9 cellular contexts compared by ENCODE assay signal in the genomic region with DNA sequence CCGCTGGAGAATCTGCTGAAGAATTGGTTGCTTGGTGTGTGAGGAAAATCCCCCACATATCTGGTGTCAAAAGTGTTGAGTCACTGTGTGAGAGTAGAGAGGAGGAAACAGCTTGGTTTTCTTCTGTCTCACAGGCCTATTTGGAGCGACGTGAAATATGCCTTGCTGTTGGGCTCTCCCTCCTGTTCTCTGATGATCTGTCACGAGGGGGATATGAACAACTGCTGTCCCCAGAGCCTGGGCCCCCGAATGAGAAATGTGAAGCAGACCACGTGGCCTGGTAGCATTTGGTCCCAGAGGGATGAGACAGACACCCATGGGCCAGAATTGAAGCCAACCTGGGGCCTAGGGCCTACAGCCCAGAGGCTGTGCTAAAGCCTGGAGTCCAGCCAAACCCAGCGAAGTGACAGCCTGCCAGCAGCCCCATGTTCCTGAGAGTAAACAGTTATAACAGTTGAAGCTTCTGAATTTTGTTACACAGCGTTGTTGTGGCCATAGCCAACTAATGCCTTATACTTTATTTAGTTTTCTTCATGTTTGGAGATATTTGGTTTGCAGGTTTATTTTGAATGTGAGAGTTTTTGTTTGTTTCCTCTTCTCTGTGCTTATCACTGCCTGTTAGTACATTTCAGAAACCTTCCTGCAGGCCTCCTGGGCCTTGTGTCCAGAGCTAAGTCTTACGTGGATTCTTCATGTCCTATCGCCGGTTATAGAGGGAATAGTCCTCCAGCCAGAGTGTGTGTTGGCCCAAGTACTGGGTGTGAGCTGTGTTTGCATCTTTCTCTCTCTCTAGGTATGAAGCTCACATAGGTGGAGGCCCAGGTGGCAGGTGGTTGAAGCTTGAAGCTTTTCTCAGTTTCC. TPM values are rescaled to one million over a fixed set of nuclear protein-coding genes. Genes with fewer than 3 reads are reported as not detected.
DNase-seq lines count a peak whose midpoint lies in the region; ATAC-seq and TF ChIP-seq lines count a peak whose summit lies in the region.
"Had no signal": no experiment of that assay in that cellular context is flagged by ENCODE, and none has a peak within 500 bp of the region (broad histone marks: within the 10 kb centered on the region; RNA-seq: fewer than 3 reads in every experiment).

No MANE protein-coding gene starts in this region.

- H3K4me1 ChIP-seq in spleen = no peaks in the 10 kb centered on the region

- TF ChIP-seq POLR2A in spleen (IDR thresholded peaks at IDR 0.05) = no peak

- no peaks in the 10 kb centered on the region for H3K27me3 ChIP-seq in spleen (replicated peaks in 1 of 7)

- peaks cover 0 to 1% (median 0%) of the 10 kb centered on the region in 8 donors for H3K9me3 ChIP-seq in spleen

- peak; percentile 91 for ATAC-seq in GM21423 (IDR thresholded peaks at IDR 0.05; ENCODE audit: unreplicated experiment)
- ATAC-seq in HG03571 (IDR thresholded peaks at IDR 0.05; ENCODE audit: unreplicated experiment) = peak; percentile 92

- 40 to 49% (median 43%) methylated on average over 11 of the region's 11 CpGs for whole genome bisulfite sequencing in spleen, 5 donors

- no peak overlapping the region for H3K4me3 ChIP-seq in spleen

- intact Hi-C loops in dendritic cell treated with granulocyte-macrophage colony-stimulating factor and Interleukin-4, amounts not matched to agents 40 ng/mL and 50 ng/mL, for 4 days (cut with micrococcal nuclease) = no loop called here
- intact Hi-C loops in spleen (cut with DNase I; ENCODE audit: low total_unique reads) = no loop called here

- no peaks in the 10 kb centered on the region for H3K36me3 ChIP-seq in spleen

- no peak for TF ChIP-seq CTCF in osteocyte (IDR thresholded peaks at IDR 0.05)
- TF ChIP-seq CTCF in spleen (IDR thresholded peaks at IDR 0.05 in 8 of 11, conservative IDR thresholded peaks at IDR 0.05 in 3 of 11) = no peak

- DNase-seq in GF-D8 (lab: John Stamatoyannopoulos, UW) (peak; percentile 84), osteocyte (ENCODE audit: extremely low spot score, unreplicated experiment) (no peak), spleen (no peak), HuH-7 (ENCODE audit: low spot score) (no peak)
- DNase-seq in activated CD8-positive, alpha-beta memory T cell treated with anti-CD3 and anti-CD28 coated beads for 24 hours = no peak

- peaks cover 11% of the 10 kb centered on the region for H3K27me3 Mint-ChIP-seq in dendritic cell treated with granulocyte-macrophage colony-stimulating factor and Interleukin-4, amounts not matched to agents 40 ng/mL and 50 ng/mL, for 4 days
- H3K27me3 Mint-ChIP-seq in osteocyte (ENCODE audit: unreplicated experiment) = no peaks in the 10 kb centered on the region

- peaks cover 8% of the 10 kb centered on the region for H3K36me3 Mint-ChIP-seq in dendritic cell treated with granulocyte-macrophage colony-stimulating factor and Interleukin-4, amounts not matched to agents 40 ng/mL and 50 ng/mL, for 4 days (ENCODE audit: low read depth)
- H3K36me3 Mint-ChIP-seq in osteocyte (ENCODE audit: unreplicated experiment) = no peaks in the 10 kb centered on the region

- peaks cover 13% of the 10 kb centered on the region for H3K9me3 Mint-ChIP-seq in dendritic cell treated with granulocyte-macrophage colony-stimulating factor and Interleukin-4, amounts not matched to agents 40 ng/mL and 50 ng/mL, for 4 days
- H3K9me3 Mint-ChIP-seq in osteocyte (ENCODE audit: unreplicated experiment) = no peaks in the 10 kb centered on the region

- peak overlapping the region; percentile 78 for H3K27ac Mint-ChIP-seq in dendritic cell treated with granulocyte-macrophage colony-stimulating factor and Interleukin-4, amounts not matched to agents 40 ng/mL and 50 ng/mL, for 4 days
- peak overlapping the region; percentile 65 for H3K27ac Mint-ChIP-seq in osteocyte (ENCODE audit: unreplicated experiment)

- H3K4me3 Mint-ChIP-seq in dendritic cell treated with granulocyte-macrophage colony-stimulating factor and Interleukin-4, amounts not matched to agents 40 ng/mL and 50 ng/mL, for 4 days = no peak overlapping the region
- no peak overlapping the region for H3K4me3 Mint-ChIP-seq in osteocyte (ENCODE audit: unreplicated experiment)

- peaks cover 33% of the 10 kb centered on the region for H3K4me1 Mint-ChIP-seq in dendritic cell treated with granulocyte-macrophage colony-stimulating factor and Interleukin-4, amounts not matched to agents 40 ng/mL and 50 ng/mL, for 4 days (ENCODE audit: low read depth)
- H3K4me1 Mint-ChIP-seq in osteocyte (ENCODE audit: unreplicated experiment) = peaks cover 13% of the 10 kb centered on the region

- no peak overlapping the region for H3K27ac ChIP-seq in spleen
- H3K27ac ChIP-seq: epithelial cell of prostate had no signal

RNA-seq across cellular contexts. Expression of a gene that starts 18.7 kb away (rescaled TPM):
- total RNA-seq in osteocyte (113 and 120 TPM in 2 replicates), spleen (1 to 10 TPM in 5 of 7 donors, under 1 TPM in 2; 0.37 to 4.5 (median 1.7) TPM)
- under 1 TPM; 0.13 to 0.53 (median 0.20) TPM for polyA plus RNA-seq in spleen

Comparison
In these comparisons a context has a peak if more than half of its experiments do, and no peak if none do; other contexts are left out.
1. RNA of a gene that starts 18.7 kb away (total RNA-seq): 113 to 120 TPM in osteocyte; 0.37 to 4.5 TPM in spleen; every median in the first group is over 10 times any median in the second.